Comparison of ENCODE assay signal across 1 cellular context in genomic region chr1:116151739-116152576, GRCh38.
A peak's percentile ranks its signal among the peaks of the same experiment; 100 is the strongest.
TF ChIP-seq lines count a peak whose summit lies in the region.

No MANE protein-coding gene starts in this region.

TF ChIP-seq in HepG2, 621 proteins besides CTCF, POLR2A, EP300 and RAD21 (continued from another document and continues in another):
- no peak for TF ChIP-seq ZNF678 (CRISPR knock-in tag; IDR thresholded peaks at IDR 0.05)
- no peak; the same call in 1 of the 2 replicates for TF ChIP-seq KAT7 (CRISPR knock-in tag; IDR thresholded peaks at IDR 0.05; ENCODE audit: borderline replicate concordance)
- no peak for TF ChIP-seq SIN3B (IDR thresholded peaks at IDR 0.05; ENCODE audit: low read length)
- no peak for TF ChIP-seq CSRNP2 (CRISPR knock-in tag; conservative IDR thresholded peaks at IDR 0.05; ENCODE audit: low read depth)
- no peak for TF ChIP-seq ZFP82 (CRISPR knock-in tag; IDR thresholded peaks at IDR 0.05; ENCODE audit: borderline replicate concordance)
- TF ChIP-seq ZBTB33 (CRISPR knock-in tag; IDR thresholded peaks at IDR 0.05) = 0 out of 2 replicates have a peak, but pooled peaks have one; percentile 9
- no peak for TF ChIP-seq ZNF747 (CRISPR knock-in tag; IDR thresholded peaks at IDR 0.05; ENCODE audit: borderline replicate concordance)
- TF ChIP-seq ZNF781 (CRISPR knock-in tag; IDR thresholded peaks at IDR 0.05; ENCODE audit: borderline replicate concordance, not compliant biosample characterization) = no peak
- TF ChIP-seq GABPA (IDR thresholded peaks at IDR 0.05; ENCODE audit: low read depth, low read length) = no peak
- TF ChIP-seq GABPA (CRISPR knock-in tag; IDR thresholded peaks at IDR 0.05; ENCODE audit: low read depth) = no peak
- TF ChIP-seq ZNF691 (CRISPR knock-in tag; IDR thresholded peaks at IDR 0.05; ENCODE audit: borderline replicate concordance, low read depth) = 0 out of 2 replicates have a peak, but pooled peaks have one; percentile 49
- no peak for TF ChIP-seq HMGA1 (CRISPR knock-in tag; conservative IDR thresholded peaks at IDR 0.05)
- no peak for TF ChIP-seq MBNL3 (CRISPR knock-in tag; conservative IDR thresholded peaks at IDR 0.05)
- TF ChIP-seq ZFP36L2 (CRISPR knock-in tag; IDR thresholded peaks at IDR 0.05) = no peak
- no peak for TF ChIP-seq TEAD2 (CRISPR knock-in tag; IDR thresholded peaks at IDR 0.05)
- no peak for TF ChIP-seq ZMYM2 (CRISPR knock-in tag; IDR thresholded peaks at IDR 0.05)
- TF ChIP-seq ZBTB3 (CRISPR knock-in tag; IDR thresholded peaks at IDR 0.05; ENCODE audit: borderline replicate concordance, low read depth) = no peak
- TF ChIP-seq RXRA (CRISPR knock-in tag; IDR thresholded peaks at IDR 0.05) = 0 out of 2 replicates have a peak, but pooled peaks have one; percentile 14
- no peak for TF ChIP-seq SP1 (IDR thresholded peaks at IDR 0.05)
- no peak for TF ChIP-seq SP1 (CRISPR knock-in tag; IDR thresholded peaks at IDR 0.05)
- TF ChIP-seq ZNF362 (CRISPR knock-in tag; IDR thresholded peaks at IDR 0.05; ENCODE audit: borderline replicate concordance) = peak; percentile 25; the same call in 1 of the 2 replicates
- no peak for TF ChIP-seq ZNF468 (CRISPR knock-in tag; IDR thresholded peaks at IDR 0.05)
- peak; percentile 48 for TF ChIP-seq YY1 (IDR thresholded peaks at IDR 0.05; ENCODE audit: insufficient read depth, insufficient replicate concordance, low read depth, low read length)
- no peak for TF ChIP-seq HNRNPH1 (optimal IDR thresholded peaks at IDR 0.05; ENCODE audit: low read depth, low read length)
- 0 out of 2 replicates have a peak, but pooled peaks have one; percentile 36 for TF ChIP-seq SIX4 (CRISPR knock-in tag; IDR thresholded peaks at IDR 0.05)
- no peak for TF ChIP-seq ZNF260 (CRISPR knock-in tag; IDR thresholded peaks at IDR 0.05; ENCODE audit: borderline replicate concordance, low read depth)
- TF ChIP-seq ZNF775 (CRISPR knock-in tag; IDR thresholded peaks at IDR 0.05; ENCODE audit: borderline replicate concordance) = no peak
- peak; percentile 32; the same call in 1 of the 2 replicates for TF ChIP-seq FOXO1 (CRISPR knock-in tag; IDR thresholded peaks at IDR 0.05)
- TF ChIP-seq ZNF709 (CRISPR knock-in tag; IDR thresholded peaks at IDR 0.05) = no peak
- no peak for TF ChIP-seq ZNF792 (CRISPR knock-in tag; IDR thresholded peaks at IDR 0.05)
- no peak for TF ChIP-seq KDM4B (CRISPR knock-in tag; IDR thresholded peaks at IDR 0.05)
- TF ChIP-seq KMT2B (CRISPR knock-in tag; IDR thresholded peaks at IDR 0.05) = no peak
- TF ChIP-seq ZNF850 (CRISPR knock-in tag; conservative IDR thresholded peaks at IDR 0.05) = 0 out of 2 replicates have a peak, but pooled peaks have one; percentile 29
- 0 out of 2 replicates have a peak, but pooled peaks have one; percentile 58 for TF ChIP-seq DNMT1 (CRISPR knock-in tag; IDR thresholded peaks at IDR 0.05)
- no peak; the same call in 1 of the 2 replicates for TF ChIP-seq ZNF331 (CRISPR knock-in tag; IDR thresholded peaks at IDR 0.05)
- TF ChIP-seq ZNF768 (CRISPR knock-in tag; IDR thresholded peaks at IDR 0.05) = peak; percentile 56; the same call in 1 of the 2 replicates
- TF ChIP-seq SAP130 (CRISPR knock-in tag; IDR thresholded peaks at IDR 0.05; ENCODE audit: low read depth) = 0 out of 2 replicates have a peak, but pooled peaks have one; percentile 25
- no peak for TF ChIP-seq NPAS2 (CRISPR knock-in tag; IDR thresholded peaks at IDR 0.05; ENCODE audit: borderline replicate concordance)
- TF ChIP-seq ZNF619 (CRISPR knock-in tag; IDR thresholded peaks at IDR 0.05) = peak; percentile 51; the same call in 1 of the 2 replicates
- no peak for TF ChIP-seq ZKSCAN8 (CRISPR knock-in tag; IDR thresholded peaks at IDR 0.05; ENCODE audit: borderline replicate concordance)
- TF ChIP-seq MAX (IDR thresholded peaks at IDR 0.05) = peak; percentile 30
- TF ChIP-seq HOXA9 (CRISPR knock-in tag; IDR thresholded peaks at IDR 0.05; ENCODE audit: borderline replicate concordance) = no peak
- TF ChIP-seq MIER3 (CRISPR knock-in tag; IDR thresholded peaks at IDR 0.05; ENCODE audit: borderline replicate concordance) = no peak
- no peak for TF ChIP-seq RBM22 (optimal IDR thresholded peaks at IDR 0.05; ENCODE audit: low read length)
- no peak for TF ChIP-seq NCOA1 (CRISPR knock-in tag; IDR thresholded peaks at IDR 0.05)
- peak; percentile 37 for TF ChIP-seq XRCC5 (optimal IDR thresholded peaks at IDR 0.05; ENCODE audit: low read length)
- no peak for TF ChIP-seq CENPBD1 (CRISPR knock-in tag; IDR thresholded peaks at IDR 0.05; ENCODE audit: borderline replicate concordance, low read depth)
- no peak for TF ChIP-seq ZNF710 (CRISPR knock-in tag; IDR thresholded peaks at IDR 0.05; ENCODE audit: borderline replicate concordance)
- peak; percentile 65; the same call in 1 of the 2 replicates for TF ChIP-seq SAFB2 (CRISPR knock-in tag; IDR thresholded peaks at IDR 0.05; ENCODE audit: borderline replicate concordance, low read depth)
- TF ChIP-seq KDM5B (CRISPR knock-in tag; IDR thresholded peaks at IDR 0.05; ENCODE audit: borderline replicate concordance) = no peak
- TF ChIP-seq FOSL1 (CRISPR knock-in tag; IDR thresholded peaks at IDR 0.05; ENCODE audit: borderline replicate concordance) = no peak
- TF ChIP-seq NFYC (CRISPR knock-in tag; IDR thresholded peaks at IDR 0.05) = no peak
- peak; percentile 63 to 78; a peak in 2 of 4 replicates for TF ChIP-seq HMGXB4 (CRISPR knock-in tag; IDR thresholded peaks at IDR 0.05; ENCODE audit: borderline replicate concordance in 1 of 2, low read depth in 1 of 2)
- no peak for TF ChIP-seq HNF1A (IDR thresholded peaks at IDR 0.05; ENCODE audit: low read depth)
- TF ChIP-seq HNF1A (CRISPR knock-in tag; IDR thresholded peaks at IDR 0.05; ENCODE audit: borderline replicate concordance) = no peak
- peak; percentile 63 for TF ChIP-seq RBFOX2 (IDR thresholded peaks at IDR 0.05; ENCODE audit: low read depth, low read length)
- peak; percentile 77 for TF ChIP-seq ZNF263 (CRISPR knock-in tag; IDR thresholded peaks at IDR 0.05)
- TF ChIP-seq TCF12 (IDR thresholded peaks at IDR 0.05) = no peak
- no peak for TF ChIP-seq TCF12 (CRISPR knock-in tag; IDR thresholded peaks at IDR 0.05)
- TF ChIP-seq CEBPG (CRISPR knock-in tag; IDR thresholded peaks at IDR 0.05) = no peak
- TF ChIP-seq ATF1 (CRISPR knock-in tag; IDR thresholded peaks at IDR 0.05) = no peak
- TF ChIP-seq LBX2 (CRISPR knock-in tag; IDR thresholded peaks at IDR 0.05; ENCODE audit: borderline replicate concordance) = no peak
